Comparison of ENCODE assay signal across 17 cellular contexts in the genomic region with DNA sequence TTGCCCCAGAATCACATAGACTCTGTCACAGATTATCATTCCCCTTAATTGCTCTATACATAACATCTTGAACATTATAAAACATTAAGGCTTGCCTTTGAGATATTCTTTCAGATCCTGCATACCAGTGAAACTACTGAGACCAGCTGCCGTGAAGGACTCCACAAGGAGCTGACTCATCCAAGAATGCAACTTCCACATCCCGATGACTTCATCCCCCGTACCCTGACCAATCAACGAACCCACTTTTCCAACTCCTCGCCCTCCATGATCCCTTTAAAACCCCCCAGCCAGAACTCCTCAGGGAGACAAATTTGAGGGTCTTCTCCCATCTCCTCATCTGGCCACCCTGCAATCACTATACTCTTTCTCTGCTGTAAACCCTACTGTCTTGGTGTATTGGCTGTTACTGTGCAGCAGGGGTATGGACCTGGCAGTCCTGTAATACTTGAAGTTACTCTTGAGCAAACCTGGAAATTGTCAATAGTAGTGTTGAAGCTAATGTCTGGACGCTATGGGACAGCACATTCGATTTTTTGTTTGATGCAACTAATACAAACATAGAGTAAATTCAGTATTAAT. TPM values are rescaled to one million over a fixed set of nuclear protein-coding genes. Genes with fewer than 3 reads are reported as not detected.
DNase-seq lines count a peak whose midpoint lies in the region; ATAC-seq, FAIRE-seq and TF ChIP-seq lines count a peak whose summit lies in the region.
"Had no signal": no experiment of that assay in that cellular context is flagged by ENCODE, and none has a peak within 500 bp of the region (broad histone marks: within the 10 kb centered on the region; RNA-seq: fewer than 3 reads in every experiment).

No MANE protein-coding gene starts in this region.

- no peaks in the 10 kb centered on the region for H3K79me2 ChIP-seq in endothelial cell of umbilical vein (ENCODE audit: control insufficient read depth, insufficient read depth, low read length)

- H3K9me1 ChIP-seq in endothelial cell of umbilical vein (replicated peaks; ENCODE audit: control insufficient read depth, extremely low read depth, insufficient read depth, low read length) = no peaks in the 10 kb centered on the region

- no peaks in the 10 kb centered on the region for H3K27me3 ChIP-seq in endothelial cell of umbilical vein (ENCODE audit: control insufficient read depth in 2 of 2, insufficient read depth in 2 of 2, low read length in 2 of 2)
- H3K27me3 ChIP-seq in CD4-positive, alpha-beta memory T cell (ENCODE audit: insufficient read depth, low read length) = no peaks in the 10 kb centered on the region
- H3K27me3 ChIP-seq: BLaER1 had no signal

- no peak overlapping the region for H3K4me3 ChIP-seq in endothelial cell of umbilical vein (replicated peaks in 1 of 3; ENCODE audit: insufficient read depth in 1 of 3, low read depth in 1 of 3, low read length in 3 of 3)
- no peak overlapping the region for H3K4me3 ChIP-seq in CD4-positive, alpha-beta memory T cell (ENCODE audit: low read length in 2 of 2)
- H3K4me3 ChIP-seq: BLaER1, GM23338 had no signal

- H2AFZ ChIP-seq in endothelial cell of umbilical vein (ENCODE audit: low read depth, low read length) = no peak overlapping the region
- H2AFZ ChIP-seq: GM23338 had no signal

- ATAC-seq in activated naive CD8-positive, alpha-beta T cell treated with anti-CD3 and anti-CD28 coated beads, Interleukin-2, amount 50 U/mL, for 24 hours = no peak
- no peak for ATAC-seq in GM21619 (IDR thresholded peaks at IDR 0.05; ENCODE audit: unreplicated experiment)
- ATAC-seq in HG03565 (IDR thresholded peaks at IDR 0.05; ENCODE audit: unreplicated experiment) = no peak
- ATAC-seq: GM23338, PC-3 had no signal

- DNase-seq in activated naive CD8-positive, alpha-beta T cell treated with anti-CD3 and anti-CD28 coated beads for 36 hours = no peak
- DNase-seq in activated naive CD8-positive, alpha-beta T cell treated with anti-CD3 and anti-CD28 coated beads, Interleukin-2, amount 50 U/mL, for 24 hours = no peak
- DNase-seq in RPMI7951 (ENCODE audit: low read depth) (peak; percentile 36), endothelial cell of umbilical vein (ENCODE audit: low read depth, low spot score) (no peak), cerebellar cortex (ENCODE audit: low spot score) (no peak)
- no peak for DNase-seq in CD4-positive, alpha-beta memory T cell
- DNase-seq: MV-4-11, NCI-H1436, NCI-H2107, PC-3, Right ventricle myocardium superior, SK-N-SH had no signal

- H3K36me3 ChIP-seq in endothelial cell of umbilical vein (ENCODE audit: control insufficient read depth in 2 of 2, extremely low read depth in 1 of 2, insufficient read depth in 2 of 2, low read length in 2 of 2) = no peaks in the 10 kb centered on the region
- no peaks in the 10 kb centered on the region for H3K36me3 ChIP-seq in CD4-positive, alpha-beta memory T cell (ENCODE audit: insufficient read depth, low read length)
- H3K36me3 ChIP-seq: BLaER1 had no signal

- H3K4me3 Mint-ChIP-seq in activated naive CD8-positive, alpha-beta T cell treated with anti-CD3 and anti-CD28 coated beads for 36 hours = no peak overlapping the region
- no peak overlapping the region for H3K4me3 Mint-ChIP-seq in activated naive CD8-positive, alpha-beta T cell treated with anti-CD3 and anti-CD28 coated beads, Interleukin-2, amount 50 U/mL, for 24 hours
- H3K4me3 Mint-ChIP-seq in CD4-positive, alpha-beta memory T cell = no peak overlapping the region
- H3K4me3 Mint-ChIP-seq: GM23338 had no signal

- no peak for FAIRE-seq in endothelial cell of umbilical vein (lab: Jason Lieb, UNC)

- H3K36me3 Mint-ChIP-seq in activated naive CD8-positive, alpha-beta T cell treated with anti-CD3 and anti-CD28 coated beads for 36 hours = no peaks in the 10 kb centered on the region
- no peaks in the 10 kb centered on the region for H3K36me3 Mint-ChIP-seq in activated naive CD8-positive, alpha-beta T cell treated with anti-CD3 and anti-CD28 coated beads, Interleukin-2, amount 50 U/mL, for 24 hours (ENCODE audit: low read depth)
- no peaks in the 10 kb centered on the region for H3K36me3 Mint-ChIP-seq in CD4-positive, alpha-beta memory T cell

- BruUV-seq in endothelial cell of umbilical vein (replicated peaks; lab: Mats Ljungman, UMichigan) = no TSS peak

- H3K27me3 Mint-ChIP-seq in activated naive CD8-positive, alpha-beta T cell treated with anti-CD3 and anti-CD28 coated beads for 36 hours = peaks cover 17% of the 10 kb centered on the region
- H3K27me3 Mint-ChIP-seq in activated naive CD8-positive, alpha-beta T cell treated with anti-CD3 and anti-CD28 coated beads, Interleukin-2, amount 50 U/mL, for 24 hours = peaks cover 6% of the 10 kb centered on the region
- peaks cover 9 to 13% of the 10 kb centered on the region in 2 donors for H3K27me3 Mint-ChIP-seq in CD4-positive, alpha-beta memory T cell

- intact Hi-C loops in endothelial cell of umbilical vein (cut with micrococcal nuclease) = no loop called here
- intact Hi-C loops in CD4-positive, alpha-beta memory T cell (cut with micrococcal nuclease) = no loop called here

- POLR2A ChIA-PET in endothelial cell of umbilical vein (lab: Charles Lee) = no interaction called here
- POLR2A ChIA-PET in CD4-positive, alpha-beta memory T cell (lab: Charles Lee; ENCODE audit: partially characterized antibody) = no interaction called here

- no peaks in the 10 kb centered on the region for H3K4me1 Mint-ChIP-seq in activated naive CD8-positive, alpha-beta T cell treated with anti-CD3 and anti-CD28 coated beads for 36 hours
- no peaks in the 10 kb centered on the region for H3K4me1 Mint-ChIP-seq in activated naive CD8-positive, alpha-beta T cell treated with anti-CD3 and anti-CD28 coated beads, Interleukin-2, amount 50 U/mL, for 24 hours
- H3K4me1 Mint-ChIP-seq in CD4-positive, alpha-beta memory T cell = no peaks in the 10 kb centered on the region

- peaks cover 8% of the 10 kb centered on the region for H3K9me3 Mint-ChIP-seq in activated naive CD8-positive, alpha-beta T cell treated with anti-CD3 and anti-CD28 coated beads for 36 hours
- H3K9me3 Mint-ChIP-seq in activated naive CD8-positive, alpha-beta T cell treated with anti-CD3 and anti-CD28 coated beads, Interleukin-2, amount 50 U/mL, for 24 hours = peaks cover 11% of the 10 kb centered on the region
- H3K9me3 Mint-ChIP-seq in CD4-positive, alpha-beta memory T cell = peaks cover 5 to 18% (median 12%) of the 10 kb centered on the region in 8 donors

- peaks cover 2% of the 10 kb centered on the region for H3K9me3 ChIP-seq in endothelial cell of umbilical vein (replicated peaks; ENCODE audit: control insufficient read depth, insufficient read depth, low read length)
- H3K9me3 ChIP-seq in CD4-positive, alpha-beta memory T cell (ENCODE audit: control insufficient read depth in 1 of 2, low read length in 2 of 2) = peaks cover 0 to 4% of the 10 kb centered on the region in 2 donors
- H3K9me3 ChIP-seq: SK-N-SH had no signal

- TF ChIP-seq POLR2A in endothelial cell of umbilical vein (IDR thresholded peaks at IDR 0.05; ENCODE audit: low read depth, low read length) = no peak

- H3K27ac Mint-ChIP-seq in activated naive CD8-positive, alpha-beta T cell treated with anti-CD3 and anti-CD28 coated beads for 36 hours = peak overlapping the region; percentile 42
- no peak overlapping the region for H3K27ac Mint-ChIP-seq in activated naive CD8-positive, alpha-beta T cell treated with anti-CD3 and anti-CD28 coated beads, Interleukin-2, amount 50 U/mL, for 24 hours
- H3K27ac Mint-ChIP-seq in CD4-positive, alpha-beta memory T cell = no peak overlapping the region
- H3K27ac Mint-ChIP-seq: GM23338 had no signal

- no peaks in the 10 kb centered on the region for H4K20me1 ChIP-seq in endothelial cell of umbilical vein (replicated peaks; ENCODE audit: control insufficient read depth, extremely low read depth, insufficient read depth, low read length)
- H4K20me1 ChIP-seq: BLaER1 had no signal

- TF ChIP-seq CTCF in endothelial cell of umbilical vein (IDR thresholded peaks at IDR 0.05; ENCODE audit: extremely low read depth in 1 of 2, insufficient read depth in 1 of 2, low read depth in 1 of 2, low read length in 2 of 2) = no peak

- dilution Hi-C loops in endothelial cell of umbilical vein (cut with MboI; ENCODE audit: extremely low pct_ligation_motif_present, low sequenced_read_pairs) = no loop called here

- H3K4me1 ChIP-seq in endothelial cell of umbilical vein (ENCODE audit: control insufficient read depth, extremely low read depth, insufficient read depth, low read length) = no peaks in the 10 kb centered on the region
- no peaks in the 10 kb centered on the region for H3K4me1 ChIP-seq in CD4-positive, alpha-beta memory T cell (ENCODE audit: insufficient read depth, low read length)
- H3K4me1 ChIP-seq: BLaER1 had no signal

- CTCF ChIA-PET in endothelial cell of umbilical vein (lab: Charles Lee) = no interaction called here
- CTCF ChIA-PET in CD4-positive, alpha-beta memory T cell (lab: Charles Lee; ENCODE audit: partially characterized antibody) = no interaction called here

- no peak overlapping the region for H3K9ac ChIP-seq in endothelial cell of umbilical vein (replicated peaks; ENCODE audit: extremely low read depth, insufficient read depth, low read length)
- H3K9ac ChIP-seq: BLaER1, SK-N-SH had no signal

- no peak overlapping the region for H3K27ac ChIP-seq in endothelial cell of umbilical vein (ENCODE audit: insufficient read depth, low read depth, low read length)
- H3K27ac ChIP-seq in CD4-positive, alpha-beta memory T cell (ENCODE audit: low read depth, low read length) = no peak overlapping the region
- H3K27ac ChIP-seq: 22Rv1, BLaER1 had no signal

- H3K4me2 ChIP-seq in endothelial cell of umbilical vein (ENCODE audit: insufficient read depth, low read length) = no peak overlapping the region
- H3K4me2 ChIP-seq: BLaER1, GM23338, SK-N-SH had no signal

TF ChIP-seq in endothelial cell of umbilical vein, 7 proteins besides CTCF, POLR2A, EP300 and RAD21 (continues in another document):
- TF ChIP-seq GATA2 (IDR thresholded peaks at IDR 0.05; ENCODE audit: insufficient read depth, insufficient read length, low read depth, low read length) = no peak
- no peak for TF ChIP-seq MYC (IDR thresholded peaks at IDR 0.05; ENCODE audit: low read depth, low read length)
- TF ChIP-seq POLR2AphosphoS5 (IDR thresholded peaks at IDR 0.05; ENCODE audit: insufficient read depth, low read depth, low read length) = no peak

RNA-seq across cellular contexts. Expression of gene HTR5A, which starts 49.8 kb away (rescaled TPM):
- not detected for total RNA-seq in activated naive CD8-positive, alpha-beta T cell treated with anti-CD3 and anti-CD28 coated beads for 36 hours
- total RNA-seq in RPMI7951 (2014; rRNA removed; shearing (Covaris generic)) = not detected in 2 replicates
- not detected in 2 replicates for total RNA-seq in endothelial cell of umbilical vein
- not detected in 2 replicates for polyA plus RNA-seq in endothelial cell of umbilical vein
- not detected in 2 replicates for polyA plus RNA-seq in endothelial cell of umbilical vein (2011; cell fraction: cytosol; rRNA removed)
- not detected in 2 replicates for polyA plus RNA-seq in endothelial cell of umbilical vein (2011; cell fraction: nucleus; rRNA removed)
- polyA plus RNA-seq in endothelial cell of umbilical vein (2012) = not detected in 2 replicates
- not detected in 2 replicates for polyA minus RNA-seq in endothelial cell of umbilical vein
- polyA minus RNA-seq in endothelial cell of umbilical vein (2011; cell fraction: cytosol; rRNA and poly(A)+ RNA removed) = not detected
- not detected in 2 replicates for polyA minus RNA-seq in endothelial cell of umbilical vein (2011; cell fraction: nucleus; rRNA and poly(A)+ RNA removed)
- total RNA-seq in CD4-positive, alpha-beta memory T cell = not detected
- not detected for polyA plus RNA-seq in CD4-positive, alpha-beta memory T cell
- total RNA-seq: GM23338, PC-3, Right ventricle myocardium superior had no signal
- polyA plus RNA-seq: GM23338, SK-N-SH had no signal
